In the genomic region with DNA sequence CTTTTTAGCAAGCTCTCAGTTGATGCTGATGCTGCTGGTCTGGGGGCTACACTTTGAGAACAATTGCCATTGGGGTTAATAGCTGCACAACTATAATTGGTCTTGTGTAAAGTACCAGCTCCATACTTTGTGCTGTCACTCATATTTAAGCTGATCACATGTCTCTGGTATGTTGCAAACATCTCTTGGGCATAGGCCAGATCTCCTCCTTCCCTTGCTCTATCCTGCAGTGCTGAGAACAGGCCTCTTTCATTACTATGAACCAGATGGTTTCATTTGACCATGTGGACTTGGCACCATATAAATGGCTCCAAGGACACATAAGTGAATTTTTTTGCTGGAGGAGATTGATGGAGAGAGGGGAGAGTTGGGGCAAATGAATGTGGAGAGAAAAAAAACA, we compare ENCODE assay signal across 34 cellular contexts. TPM values are rescaled to one million over a fixed set of nuclear protein-coding genes. Genes with fewer than 3 reads are reported as not detected.
"Had no signal": no experiment of that assay in that cellular context is flagged by ENCODE, and none has a peak within 500 bp of the region (broad histone marks: within the 10 kb centered on the region; RNA-seq: fewer than 3 reads in every experiment).

No MANE protein-coding gene starts in this region.

- H2AFZ ChIP-seq: PC-9 had no signal

- H3K4me2 ChIP-seq: PC-9 had no signal

- H3K27ac Mint-ChIP-seq: activated B cell treated with CpG ODN at 0.5 μM for 24 hours; activated CD4-positive, alpha-beta memory T cell treated with anti-CD3 and anti-CD28 coated beads for 36 hours; activated naive CD4-positive, alpha-beta T cell treated with anti-CD3 and anti-CD28 coated beads for 36 hours; activated naive CD4-positive, alpha-beta T cell treated with anti-CD3 and anti-CD28 coated beads, Interleukin-2, amount 50 U/mL, for 72 hours; activated T-helper 1 cell treated with anti-CD3 and anti-CD28 coated beads, Interleukin-12 subunit alpha, Interleukin-12 subunit beta, Interleukin-2, Interleukin-4 antibody, amounts not matched to agents 30 ng/mL and 10 ng/mL and 1 ng/mL, durations not matched to agents 14 hours and 24 hours and 36 hours; T-helper 2 cell treated with Interferon-gamma antibody and Interleukin-4, amounts not matched to agents 5 μg/mL and 100 μg/mL, for 36 hours had no signal

- H3K4me3 ChIP-seq: adrenal gland, body of pancreas, PC-9, SJCRH30, SK-N-MC had no signal

- H3K9me3 ChIP-seq: adrenal gland, body of pancreas had no signal

- H3K4me3 Mint-ChIP-seq: activated B cell treated with CpG ODN at 0.5 μM for 24 hours; activated CD4-positive, alpha-beta memory T cell treated with anti-CD3 and anti-CD28 coated beads for 36 hours; activated naive CD4-positive, alpha-beta T cell treated with anti-CD3 and anti-CD28 coated beads for 36 hours; activated T-cell treated with anti-CD3 and anti-CD28 coated beads, Interleukin-2, amount 50 U/mL, for 4 hours; activated T-helper 1 cell treated with anti-CD3 and anti-CD28 coated beads, Interleukin-12 subunit alpha, Interleukin-12 subunit beta, Interleukin-2, Interleukin-4 antibody, amounts not matched to agents 30 ng/mL and 10 ng/mL and 1 ng/mL, durations not matched to agents 14 hours and 24 hours and 36 hours; central memory CD8-positive, alpha-beta T cell; T-helper 2 cell treated with Interferon-gamma antibody and Interleukin-4, amounts not matched to agents 5 μg/mL and 100 μg/mL, for 36 hours had no signal

- H3K36me3 Mint-ChIP-seq: activated CD4-positive, alpha-beta memory T cell treated with anti-CD3 and anti-CD28 coated beads for 36 hours; activated naive CD4-positive, alpha-beta T cell treated with anti-CD3 and anti-CD28 coated beads, Interleukin-2, amount 50 U/mL, for 72 hours had no signal

- H3K36me3 ChIP-seq: adrenal gland, SJCRH30 had no signal

- H3K27ac ChIP-seq: adrenal gland, body of pancreas, PC-9, SJCRH30, SK-N-MC, VCaP had no signal

- H3K27me3 ChIP-seq: adrenal gland, body of pancreas, SJCRH30 had no signal

- DNase-seq: activated B cell treated with CpG ODN at 0.5 μM for 24 hours; activated CD4-positive, alpha-beta memory T cell treated with anti-CD3 and anti-CD28 coated beads for 36 hours; activated CD4-positive, alpha-beta T cell treated with anti-CD3 and anti-CD28 coated beads for 4 hours; activated CD4-positive, alpha-beta T cell treated with anti-CD3 and anti-CD28 coated beads, Interleukin-2, amount 50 U/mL, for 1 hour; activated CD4-positive, CD25-positive, alpha-beta regulatory T cell treated with anti-CD3 and anti-CD28 coated beads, Interleukin-2, amount 50 U/mL, for 72 hours; activated CD8-positive, alpha-beta memory T cell treated with anti-CD3 and anti-CD28 coated beads, Interleukin-2, amount 50 U/mL, for 4 hours; activated gamma-delta T cell treated with Interleukin-2 at 50 U/mL for 16 hours; activated naive CD4-positive, alpha-beta T cell treated with anti-CD3 and anti-CD28 coated beads for 36 hours; activated T-cell treated with anti-CD3 and anti-CD28 coated beads for 4 hours; activated T-cell treated with anti-CD3 and anti-CD28 coated beads, Interleukin-2, amount 50 U/mL, for 4 hours; adrenal gland; body of pancreas; Kasumi-1; KG1; MM.1S; MV-4-11; NCI-H1092; NCI-H1436 treated with DMSO at 0.1 percent for 48 hours; NCI-H1694 treated with DMSO at 0.1 percent for 48 hours; NCI-H2029; NCI-H345; NCI-H510A; NCI-H526; NCI-H748 treated with DMSO at 0.1 percent for 48 hours; NK-92 treated with Interleukin-12 subunit alpha and Interleukin-12 subunit beta, amount 100 ng/mL, for 24 hours; PC-9; Right ventricle myocardium superior; SJCRH30 had no signal

- H3K9me3 Mint-ChIP-seq: activated naive CD4-positive, alpha-beta T cell treated with anti-CD3 and anti-CD28 coated beads for 36 hours; activated T-helper 1 cell treated with anti-CD3 and anti-CD28 coated beads, Interleukin-12 subunit alpha, Interleukin-12 subunit beta, Interleukin-2, Interleukin-4 antibody, amounts not matched to agents 30 ng/mL and 10 ng/mL and 1 ng/mL, durations not matched to agents 14 hours and 24 hours and 36 hours; central memory CD8-positive, alpha-beta T cell; T-helper 2 cell treated with Interferon-gamma antibody and Interleukin-4, amounts not matched to agents 5 μg/mL and 100 μg/mL, for 36 hours had no signal

- H3K4me1 Mint-ChIP-seq: activated B cell treated with CpG ODN at 0.5 μM for 24 hours; central memory CD8-positive, alpha-beta T cell had no signal

- H3K4me1 ChIP-seq: adrenal gland, body of pancreas had no signal

RNA-seq across cellular contexts. Expression of gene DMRT2, which starts 48.4 kb away (rescaled TPM):
- total RNA-seq: activated B cell treated with CpG ODN at 0.5 μM for 24 hours; activated naive CD4-positive, alpha-beta T cell treated with anti-CD3 and anti-CD28 coated beads for 36 hours; activated naive CD4-positive, alpha-beta T cell treated with anti-CD3 and anti-CD28 coated beads, Interleukin-2, amount 50 U/mL, for 72 hours; activated T-cell treated with anti-CD3 and anti-CD28 coated beads, Interleukin-2, amount 50 U/mL, for 4 hours; PC-9; Right ventricle myocardium superior had no signal
